In the genomic region with DNA sequence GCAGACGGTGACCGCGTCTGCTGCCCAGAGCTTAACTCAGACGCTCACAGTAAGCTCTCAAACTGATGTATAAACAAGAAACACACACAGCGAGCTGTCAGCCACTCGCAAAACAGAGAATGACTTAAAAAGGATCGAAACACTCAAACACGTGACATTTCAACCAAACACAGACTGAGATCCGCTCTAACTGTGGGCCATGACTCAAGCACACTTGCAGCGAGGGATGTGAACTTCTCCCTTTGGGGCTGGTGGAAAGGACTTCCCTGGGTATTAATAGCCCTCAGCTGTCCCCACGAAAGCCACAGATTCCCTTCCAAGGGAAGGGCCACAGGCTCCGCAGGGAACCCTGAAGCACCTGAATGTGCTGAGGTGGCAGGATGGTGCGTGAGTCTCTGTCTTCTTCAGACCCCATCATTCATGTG, we compare ENCODE assay signal across 8 cellular contexts. TPM values are rescaled to one million over a fixed set of nuclear protein-coding genes. Genes with fewer than 3 reads are reported as not detected.
A peak's percentile ranks its signal among the peaks of the same experiment; 100 is the strongest.
DNase-seq lines count a peak whose midpoint lies in the region; ATAC-seq and TF ChIP-seq lines count a peak whose summit lies in the region.

No MANE protein-coding gene starts in this region.

- TF ChIP-seq POLR2A in testis (IDR thresholded peaks at IDR 0.05) (no peak), breast epithelium (IDR thresholded peaks at IDR 0.05) (no peak)

- H3K4me3 ChIP-seq in testis (no peak overlapping the region), breast epithelium (no peak overlapping the region)

- WGBS in testis, 2 donors: 91 to 94% methylated on average over 13 of the region's 13 CpGs

- H3K36me3 ChIP-seq in testis (ENCODE audit: low read depth, missing control alignments): no peaks in the 10 kb centered on the region
- H3K36me3 ChIP-seq in breast epithelium: no peaks in the 10 kb centered on the region

- H3K9me3 ChIP-seq in testis (no peaks in the 10 kb centered on the region), breast epithelium (no peaks in the 10 kb centered on the region)

- intact Hi-C loops in testis (cut with DNase I; ENCODE audit: low total_unique reads): no loop called here
- intact Hi-C loops in breast epithelium (cut with DNase I; ENCODE audit: low total_unique reads): no loop called here

- ATAC-seq in GM18909 (IDR thresholded peaks at IDR 0.05; ENCODE audit: poor library complexity, unreplicated experiment) (peak; percentile 70), HG03108 (IDR thresholded peaks at IDR 0.05; ENCODE audit: unreplicated experiment) (peak; percentile 39), SK-N-SH treated with all-trans-retinoic acid at 6 μM for 48 hours (no peak)

- TF ChIP-seq CTCF in testis (IDR thresholded peaks at IDR 0.05) (no peak), breast epithelium (IDR thresholded peaks at IDR 0.05) (no peak)

- H3K27me3 ChIP-seq in testis: no peaks in the 10 kb centered on the region
- no peaks in the 10 kb centered on the region for H3K27me3 ChIP-seq in breast epithelium

- H3K27ac ChIP-seq in testis (no peak overlapping the region), breast epithelium (no peak overlapping the region)

- DNase-seq in activated T-cell treated with anti-CD3 and anti-CD28 coated beads, Interleukin-2, amount 50 U/mL, for 48 hours: peak; percentile 70 to 71
- DNase-seq in occipital lobe (lab: John Stamatoyannopoulos, UW) (peak; percentile 9), DMS153 treated with DMSO at 0.1 percent for 48 hours (lab: John Stamatoyannopoulos, UW; ENCODE audit: unreplicated experiment) (no peak), testis (no peak), breast epithelium (ENCODE audit: low spot score in 2 of 2) (no peak)

- H3K4me1 ChIP-seq in testis (peaks cover 3% of the 10 kb centered on the region), breast epithelium (no peaks in the 10 kb centered on the region)

TF ChIP-seq in SK-N-SH treated with all-trans-retinoic acid at 6 μM for 48 hours, 23 proteins besides CTCF, POLR2A, EP300 and RAD21:
- no peak for TF ChIP-seq BACH2 (CRISPR knock-in tag; IDR thresholded peaks at IDR 0.05; ENCODE audit: borderline replicate concordance)
- no peak for TF ChIP-seq CSRNP3 (CRISPR knock-in tag; IDR thresholded peaks at IDR 0.05)
- no peak for TF ChIP-seq TSHZ2 (CRISPR knock-in tag; IDR thresholded peaks at IDR 0.05)
- no peak for TF ChIP-seq ZNF565 (CRISPR knock-in tag; conservative IDR thresholded peaks at IDR 0.05; ENCODE audit: low read depth)
- no peak for TF ChIP-seq ZNF70 (CRISPR knock-in tag; IDR thresholded peaks at IDR 0.05)
- no peak for TF ChIP-seq ZFP3 (CRISPR knock-in tag; IDR thresholded peaks at IDR 0.05)
- TF ChIP-seq, protein P1, sequence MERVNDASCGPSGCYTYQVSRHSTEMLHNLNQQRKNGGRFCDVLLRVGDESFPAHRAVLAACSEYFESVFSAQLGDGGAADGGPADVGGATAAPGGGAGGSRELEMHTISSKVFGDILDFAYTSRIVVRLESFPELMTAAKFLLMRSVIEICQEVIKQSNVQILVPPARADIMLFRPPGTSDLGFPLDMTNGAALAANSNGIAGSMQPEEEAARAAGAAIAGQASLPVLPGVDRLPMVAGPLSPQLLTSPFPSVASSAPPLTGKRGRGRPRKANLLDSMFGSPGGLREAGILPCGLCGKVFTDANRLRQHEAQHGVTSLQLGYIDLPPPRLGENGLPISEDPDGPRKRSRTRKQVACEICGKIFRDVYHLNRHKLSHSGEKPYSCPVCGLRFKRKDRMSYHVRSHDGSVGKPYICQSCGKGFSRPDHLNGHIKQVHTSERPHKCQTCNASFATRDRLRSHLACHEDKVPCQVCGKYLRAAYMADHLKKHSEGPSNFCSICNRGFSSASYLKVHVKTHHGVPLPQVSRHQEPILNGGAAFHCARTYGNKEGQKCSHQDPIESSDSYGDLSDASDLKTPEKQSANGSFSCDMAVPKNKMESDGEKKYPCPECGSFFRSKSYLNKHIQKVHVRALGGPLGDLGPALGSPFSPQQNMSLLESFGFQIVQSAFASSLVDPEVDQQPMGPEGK (CRISPR knock-in tag; IDR thresholded peaks at IDR 0.05; ENCODE audit: borderline replicate concordance): no peak
- TF ChIP-seq SNAI2 (CRISPR knock-in tag; IDR thresholded peaks at IDR 0.05): no peak
TF ChIP-seq in SK-N-SH treated with all-trans-retinoic acid at 6 μM for 48 hours: peak in this region for 0.

RNA-seq across cellular contexts. Expression of gene CCDC88C, which starts 29.1 kb away (rescaled TPM):
- total RNA-seq in occipital lobe (14.3 TPM), testis (10 to 100 TPM; 47.4 to 51.3 TPM), breast epithelium (10 to 100 TPM in 2 of 3 donors, 1 to 10 TPM in 1; 5.8 to 25.9 (median 19.3) TPM)
- polyA plus RNA-seq in testis (ENCODE audit: insufficient read depth, low read depth, low replicate concordance): 36.5 TPM

Comparison
In these comparisons a context has a peak if more than half of its experiments do, and no peak if none do; other contexts are left out.
1. DNase-seq: peak in activated T-cell treated with anti-CD3 and anti-CD28 coated beads, Interleukin-2, amount 50 U/mL, for 48 hours (2 of 2) and occipital lobe (single experiment); none in DMS153 treated with DMSO at 0.1 percent for 48 hours (single experiment), testis (single experiment) and breast epithelium (0 of 2).